In genomic region chr7:151840088-151840910, GRCh38 we compare ENCODE assay signal across 26 cellular contexts. TPM values are rescaled to one million over a fixed set of nuclear protein-coding genes. Genes with fewer than 3 reads are reported as not detected.
A peak's percentile ranks its signal among the peaks of the same experiment; 100 is the strongest.
DNase-seq lines count a peak whose midpoint lies in the region; ATAC-seq and TF ChIP-seq lines count a peak whose summit lies in the region.
"Had no signal": no experiment of that assay in that cellular context is flagged by ENCODE, and none has a peak within 500 bp of the region (broad histone marks: within the 10 kb centered on the region; RNA-seq: fewer than 3 reads in every experiment).

No MANE protein-coding gene starts in this region.

- H3K36me3 ChIP-seq in BLaER1, result no peaks in the 10 kb centered on the region
- H3K36me3 ChIP-seq: adrenal gland, brain microvascular endothelial cell, esophagus muscularis mucosa, gastroesophageal sphincter, neural progenitor cell had no signal

- H3K27ac ChIP-seq in BLaER1, result peak overlapping the region; percentile 87
- H3K27ac ChIP-seq in CD4-positive, alpha-beta T cell (ENCODE audit: low read depth, low read length), result peak overlapping the region; percentile 41
- H3K27ac ChIP-seq: adrenal gland, brain microvascular endothelial cell, esophagus muscularis mucosa, gastroesophageal sphincter, GM23248, neural progenitor cell, psoas muscle, tibial artery had no signal

- no peak for ATAC-seq in CD4-positive, alpha-beta T cell (ENCODE audit: poor library complexity)
- ATAC-seq in activated B cell treated with CpG ODN at 0.5 μM for 24 hours (ENCODE audit: low read depth) (no peak), naive B cell (ENCODE audit: low read depth in 2 of 2) (no peak), HG02571 (IDR thresholded peaks at IDR 0.05; ENCODE audit: unreplicated experiment) (no peak)
- ATAC-seq: activated CD4-positive, alpha-beta T cell treated with anti-CD3 and anti-CD28 coated beads for 36 hours; gastroesophageal sphincter; left ventricle myocardium superior; psoas muscle had no signal

- no peaks in the 10 kb centered on the region for H3K27me3 Mint-ChIP-seq in CD4-positive, alpha-beta T cell
- H3K27me3 Mint-ChIP-seq in activated B cell treated with CpG ODN at 0.5 μM for 24 hours, result no peaks in the 10 kb centered on the region
- no peaks in the 10 kb centered on the region for H3K27me3 Mint-ChIP-seq in naive B cell
- H3K27me3 Mint-ChIP-seq: activated CD4-positive, alpha-beta T cell treated with anti-CD3 and anti-CD28 coated beads for 36 hours had no signal

- H3K36me3 Mint-ChIP-seq in CD4-positive, alpha-beta T cell (ENCODE audit: low read depth), result peaks cover 20% of the 10 kb centered on the region
- H3K36me3 Mint-ChIP-seq in activated B cell treated with CpG ODN at 0.5 μM for 24 hours (ENCODE audit: low read depth), result peaks cover 6% of the 10 kb centered on the region
- H3K36me3 Mint-ChIP-seq in naive B cell, result no peaks in the 10 kb centered on the region
- H3K36me3 Mint-ChIP-seq: neural progenitor cell had no signal

- no peaks in the 10 kb centered on the region for H4K20me1 ChIP-seq in BLaER1

- no peaks in the 10 kb centered on the region for H3K9me3 ChIP-seq in BLaER1
- no peaks in the 10 kb centered on the region for H3K9me3 ChIP-seq in CD4-positive, alpha-beta T cell (ENCODE audit: control insufficient read depth, low read length)
- H3K9me3 ChIP-seq: adrenal gland, esophagus muscularis mucosa, gastroesophageal sphincter, psoas muscle, stomach, tibial artery had no signal

- CTCF ChIA-PET in CD4-positive, alpha-beta T cell (lab: Charles Lee), result no interaction called here
- CTCF ChIA-PET in activated B cell treated with CpG ODN at 0.5 μM for 24 hours (lab: Charles Lee), result no interaction called here

- H3K4me2 ChIP-seq in BLaER1, result peak overlapping the region; percentile 98
- H3K4me2 ChIP-seq: neural progenitor cell had no signal

- H3K9me3 Mint-ChIP-seq in CD4-positive, alpha-beta T cell, result no peaks in the 10 kb centered on the region
- no peaks in the 10 kb centered on the region for H3K9me3 Mint-ChIP-seq in activated B cell treated with CpG ODN at 0.5 μM for 24 hours
- H3K9me3 Mint-ChIP-seq in naive B cell, result no peaks in the 10 kb centered on the region
- H3K9me3 Mint-ChIP-seq: HFFc6; neural progenitor cell; T-helper 1 cell treated with Interleukin-12 subunit alpha and Interleukin-12 subunit beta and Interleukin-4 antibody, amounts not matched to agents 30 μg/mL and 1 μg/mL, for 36 hours had no signal

- H3K27ac Mint-ChIP-seq in CD4-positive, alpha-beta T cell, result peak overlapping the region; percentile 74
- H3K27ac Mint-ChIP-seq in activated B cell treated with CpG ODN at 0.5 μM for 24 hours (peak overlapping the region; percentile 90), naive B cell (peak overlapping the region in 5 of 6 donors; percentile 65 to 98 (median 93))
- H3K27ac Mint-ChIP-seq: HFFc6, neural progenitor cell had no signal

- peaks cover 20% of the 10 kb centered on the region for H3K4me1 Mint-ChIP-seq in CD4-positive, alpha-beta T cell (ENCODE audit: low read depth)
- H3K4me1 Mint-ChIP-seq in activated B cell treated with CpG ODN at 0.5 μM for 24 hours (peaks cover 42% of the 10 kb centered on the region), naive B cell (peaks cover 23 to 49% (median 42%) of the 10 kb centered on the region in 3 donors)

- peaks cover 68% of the 10 kb centered on the region for H3K4me1 ChIP-seq in BLaER1
- H3K4me1 ChIP-seq: adrenal gland, psoas muscle, tibial artery had no signal

- H3K4me3 Mint-ChIP-seq in CD4-positive, alpha-beta T cell, result no peak overlapping the region
- H3K4me3 Mint-ChIP-seq in activated B cell treated with CpG ODN at 0.5 μM for 24 hours, result peak overlapping the region; percentile 81
- peak overlapping the region in 6 of 8 donors; percentile 68 to 92 (median 86) for H3K4me3 Mint-ChIP-seq in naive B cell
- H3K4me3 Mint-ChIP-seq: HFFc6, neural progenitor cell had no signal

- no peak for TF ChIP-seq CTCF in CD4-positive, alpha-beta T cell (IDR thresholded peaks at IDR 0.05)
- TF ChIP-seq CTCF in activated B cell treated with CpG ODN at 0.5 μM for 24 hours (IDR thresholded peaks at IDR 0.05), result no peak

- DNase-seq in CD4-positive, alpha-beta T cell, result no peak
- DNase-seq in activated B cell treated with CpG ODN at 0.5 μM for 24 hours (no peak), naive B cell (no peak), NCI-H524 treated with DMSO at 0.1 percent for 48 hours (lab: John Stamatoyannopoulos, UW) (no peak)
- no peak for DNase-seq in NK-92 treated with Interleukin-12 subunit alpha and Interleukin-12 subunit beta, amount 100 ng/mL, for 24 hours (lab: John Stamatoyannopoulos, UW)
- DNase-seq: activated CD4-positive, alpha-beta T cell treated with anti-CD3 and anti-CD28 coated beads for 36 hours; activated CD8-positive, alpha-beta memory T cell treated with anti-CD3 and anti-CD28 coated beads, Interleukin-2, amount 50 U/mL, for 4 hours; activated effector memory CD4-positive, alpha-beta T cell treated with Interleukin-2 at 50 U/mL for 16 hours; adrenal gland; brain microvascular endothelial cell; GM23248; HFFc6; KBM-7; left ventricle myocardium superior; NCI-H1694; NCI-H2171; NCI-H510A treated with DMSO at 0.1 percent for 48 hours; stomach; tibial artery had no signal

- H3K4me3 ChIP-seq in BLaER1, result peak overlapping the region; percentile 60
- H3K4me3 ChIP-seq: adrenal gland, esophagus muscularis mucosa, gastroesophageal sphincter, GM23248, neural progenitor cell, psoas muscle, stomach, tibial artery had no signal

- H3K27me3 ChIP-seq in BLaER1, result no peaks in the 10 kb centered on the region
- H3K27me3 ChIP-seq in CD4-positive, alpha-beta T cell (ENCODE audit: control insufficient read depth, insufficient read depth, low read length), result no peaks in the 10 kb centered on the region
- H3K27me3 ChIP-seq: adrenal gland, brain microvascular endothelial cell, esophagus muscularis mucosa, gastroesophageal sphincter, stomach, tibial artery had no signal

- H3K9ac ChIP-seq in BLaER1, result peak overlapping the region; percentile 71
- H3K9ac ChIP-seq: GM23248, neural progenitor cell had no signal

- intact Hi-C loops in CD4-positive, alpha-beta T cell (cut with DNase I, micrococcal nuclease), result no loop called here
- intact Hi-C loops in activated B cell treated with CpG ODN at 0.5 μM for 24 hours (cut with micrococcal nuclease), result no loop called here

- POLR2A ChIA-PET in CD4-positive, alpha-beta T cell (lab: Charles Lee), result interaction anchor here (2.5 kb wide), 1 partner anchor 36 kb away, joined by 13 read pairs; the partner anchor contains the start of gene PRKAG2
- POLR2A ChIA-PET in activated B cell treated with CpG ODN at 0.5 μM for 24 hours (lab: Charles Lee), result interaction anchor here (1.5 to 3.2 kb wide), 4 partner anchors 11 to 43 kb away, joined by 3 to 26 read pairs (median 16); partner anchors contain the start of gene PRKAG2

RNA-seq across cellular contexts. Expression of gene PRKAG2, which starts 36.6 kb away (rescaled TPM):
- total RNA-seq in CD4-positive, alpha-beta T cell, result 10 to 100 TPM; 39.3 to 42.3 TPM
- total RNA-seq in activated B cell treated with CpG ODN at 0.5 μM for 24 hours, result 19.7 TPM in 2 replicates
- polyA plus RNA-seq in naive B cell (ENCODE audit: low read depth in 6 of 6), result 10 to 100 TPM; 16.2 to 25.4 (median 20.0) TPM
